22 cellular contexts compared by ENCODE assay signal in genomic region chr19:14777645-14778044, GRCh38. TPM values are rescaled to one million over a fixed set of nuclear protein-coding genes. Genes with fewer than 3 reads are reported as not detected.
"Had no signal": no experiment of that assay in that cellular context is flagged by ENCODE, and none has a peak within 500 bp of the region (broad histone marks: within the 10 kb centered on the region; RNA-seq: fewer than 3 reads in every experiment).

No MANE protein-coding gene starts in this region.

RNA-seq across cellular contexts. Expression of gene ADGRE2, which starts 0.7 kb away (rescaled TPM):
- total RNA-seq: neural crest cell, progenitor cell of endocrine pancreas had no signal

RNA-seq across cellular contexts. Expression of gene OR7A5, which starts 57.3 kb away (rescaled TPM):
- total RNA-seq: naive thymus-derived CD4-positive, alpha-beta T cell; natural killer cell; neural crest cell; occipital lobe; osteoblast; progenitor cell of endocrine pancreas; psoas muscle; renal cortical epithelial cell; right cardiac atrium; right lobe of liver; sigmoid colon; skeletal muscle tissue; stomach; subcutaneous adipose tissue; temporal lobe; thoracic aorta; thyroid gland; upper lobe of right lung; urinary bladder; uterus had no signal
- polyA plus RNA-seq: naive thymus-derived CD4-positive, alpha-beta T cell; ovary; sigmoid colon; small intestine; stomach; urinary bladder had no signal

RNA-seq across cellular contexts. Expression of gene OR7C1, which starts 57.3 kb away (rescaled TPM):
- total RNA-seq: naive thymus-derived CD4-positive, alpha-beta T cell; natural killer cell; neural crest cell; occipital lobe; osteoblast; progenitor cell of endocrine pancreas; renal cortical epithelial cell; right cardiac atrium; skeletal muscle tissue; stomach; subcutaneous adipose tissue; temporal lobe; thoracic aorta; upper lobe of right lung; urinary bladder; uterus had no signal
- polyA plus RNA-seq: naive thymus-derived CD4-positive, alpha-beta T cell; small intestine; stomach had no signal
